Comparison of ENCODE assay signal across 1 cellular context in the genomic region with DNA sequence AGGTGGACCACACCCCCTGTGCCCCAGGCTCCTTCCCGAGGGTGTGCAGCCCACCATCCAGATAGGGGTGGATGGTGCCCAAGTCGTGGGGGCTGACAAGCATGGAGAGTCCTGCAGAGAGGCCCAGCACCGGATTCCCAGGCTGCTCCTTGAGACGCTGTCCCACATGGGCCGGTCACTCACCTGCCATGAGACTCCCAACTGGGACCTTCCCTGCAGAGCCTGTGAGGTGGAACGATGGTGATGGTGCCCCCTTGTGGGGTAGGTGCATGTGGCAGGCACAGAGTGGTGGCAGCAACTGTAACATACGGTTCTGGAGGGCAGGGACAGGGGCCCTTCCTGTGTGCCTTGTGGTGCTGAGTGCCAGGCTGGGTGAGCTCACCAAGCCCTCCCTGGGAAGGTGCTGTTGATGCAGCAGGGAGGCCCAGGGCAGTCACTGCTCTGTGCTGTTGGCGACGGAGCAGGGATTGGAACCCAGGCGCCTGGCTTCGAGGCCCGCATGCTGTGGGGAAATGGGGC.
TF ChIP-seq lines count a peak whose summit lies in the region.

No MANE protein-coding gene starts in this region.

TF ChIP-seq in HepG2, 621 proteins besides CTCF, POLR2A, EP300 and RAD21 (continued from another document and continues in another):
- TF ChIP-seq, protein P1, sequence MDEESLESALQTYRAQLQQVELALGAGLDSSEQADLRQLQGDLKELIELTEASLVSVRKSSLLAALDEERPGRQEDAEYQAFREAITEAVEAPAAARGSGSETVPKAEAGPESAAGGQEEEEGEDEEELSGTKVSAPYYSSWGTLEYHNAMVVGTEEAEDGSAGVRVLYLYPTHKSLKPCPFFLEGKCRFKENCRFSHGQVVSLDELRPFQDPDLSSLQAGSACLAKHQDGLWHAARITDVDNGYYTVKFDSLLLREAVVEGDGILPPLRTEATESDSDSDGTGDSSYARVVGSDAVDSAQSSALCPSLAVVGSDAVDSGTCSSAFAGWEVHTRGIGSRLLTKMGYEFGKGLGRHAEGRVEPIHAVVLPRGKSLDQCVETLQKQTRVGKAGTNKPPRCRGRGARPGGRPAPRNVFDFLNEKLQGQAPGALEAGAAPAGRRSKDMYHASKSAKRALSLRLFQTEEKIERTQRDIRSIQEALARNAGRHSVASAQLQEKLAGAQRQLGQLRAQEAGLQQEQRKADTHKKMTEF (CRISPR knock-in tag; IDR thresholded peaks at IDR 0.05): 0 out of 2 replicates have a peak, but pooled peaks have one; percentile 40
- TF ChIP-seq SMAD1 (CRISPR knock-in tag; IDR thresholded peaks at IDR 0.05; ENCODE audit: borderline replicate concordance, low read depth) (no peak), FOXK1 (CRISPR knock-in tag; IDR thresholded peaks at IDR 0.05; ENCODE audit: borderline replicate concordance, low read depth) (no peak), HNRNPL (IDR thresholded peaks at IDR 0.05; ENCODE audit: low read depth, low read length) (0 out of 2 replicates have a peak, but pooled peaks have one; percentile 77), ZNF556 (CRISPR knock-in tag; IDR thresholded peaks at IDR 0.05; ENCODE audit: borderline replicate concordance) (0 out of 2 replicates have a peak, but pooled peaks have one; percentile 48), GATAD1 (CRISPR knock-in tag; IDR thresholded peaks at IDR 0.05) (0 out of 2 replicates have a peak, but pooled peaks have one; percentile 60), RXRA (CRISPR knock-in tag; IDR thresholded peaks at IDR 0.05) (peak; percentile 43; the same call in 1 of the 2 replicates), SALL1 (CRISPR knock-in tag; IDR thresholded peaks at IDR 0.05) (peak; percentile 46), HDAC2 (CRISPR knock-in tag; IDR thresholded peaks at IDR 0.05) (peak; percentile 37; the same call in 1 of the 2 replicates), CEBPG (CRISPR knock-in tag; IDR thresholded peaks at IDR 0.05) (peak; percentile 19; the same call in 1 of the 2 replicates), U2AF1 (optimal IDR thresholded peaks at IDR 0.05; ENCODE audit: low read depth, low read length) (no peak), MBD4 (IDR thresholded peaks at IDR 0.05; ENCODE audit: borderline replicate concordance, low read length) (no peak), RBM22 (optimal IDR thresholded peaks at IDR 0.05; ENCODE audit: low read length) (peak; percentile 42), ERF (CRISPR knock-in tag; IDR thresholded peaks at IDR 0.05) (peak; percentile 59; the same call in 1 of the 2 replicates), MXI1 (IDR thresholded peaks at IDR 0.05; ENCODE audit: borderline replicate concordance, low read depth, low read length) (0 out of 3 replicates have a peak, but pooled peaks have one; percentile 49), AGO2 (optimal IDR thresholded peaks at IDR 0.05; ENCODE audit: low read depth, low read length) (peak; percentile 48), BHLHE40 (IDR thresholded peaks at IDR 0.05; ENCODE audit: low read length) (0 out of 2 replicates have a peak, but pooled peaks have one; percentile 31), KLF16 (CRISPR knock-in tag; IDR thresholded peaks at IDR 0.05) (0 out of 4 replicates have a peak, but pooled peaks of 1 of the 2 experiments have one; percentile 41), SMC3 (IDR thresholded peaks at IDR 0.05; ENCODE audit: low read length) (peak; percentile 76), NFKBIZ (CRISPR knock-in tag; IDR thresholded peaks at IDR 0.05) (no peak), TFE3 (CRISPR knock-in tag; IDR thresholded peaks at IDR 0.05) (0 out of 2 replicates have a peak, but pooled peaks have one; percentile 41), ARID4A (CRISPR knock-in tag; IDR thresholded peaks at IDR 0.05; ENCODE audit: borderline replicate concordance) (peak; percentile 49; the same call in 1 of the 2 replicates), ZBTB38 (CRISPR knock-in tag; IDR thresholded peaks at IDR 0.05) (peak; percentile 67), ADNP (CRISPR knock-in tag; IDR thresholded peaks at IDR 0.05) (no peak), ZNF256 (CRISPR knock-in tag; conservative IDR thresholded peaks at IDR 0.05) (no peak), MYC (CRISPR knock-in tag; IDR thresholded peaks at IDR 0.05; ENCODE audit: borderline replicate concordance) (peak; percentile 43; the same call in 1 of the 2 replicates), PITX1 (CRISPR knock-in tag; IDR thresholded peaks at IDR 0.05) (0 out of 2 replicates have a peak, but pooled peaks have one; percentile 14), ZNF225 (CRISPR knock-in tag; IDR thresholded peaks at IDR 0.05) (no peak), RERE (CRISPR knock-in tag; IDR thresholded peaks at IDR 0.05; ENCODE audit: low read depth) (no peak), AGO1 (IDR thresholded peaks at IDR 0.05; ENCODE audit: low read depth, low read length, poor library complexity, severe bottlenecking) (no peak), NONO (IDR thresholded peaks at IDR 0.05) (no peak), NONO (CRISPR knock-in tag; conservative IDR thresholded peaks at IDR 0.05) (0 out of 2 replicates have a peak, but pooled peaks have one; percentile 45), RBAK (CRISPR knock-in tag; IDR thresholded peaks at IDR 0.05) (no peak), ZNF274 (CRISPR knock-in tag; IDR thresholded peaks at IDR 0.05) (0 out of 2 replicates have a peak, but pooled peaks have one; percentile 21)
- TF ChIP-seq, protein P2, sequence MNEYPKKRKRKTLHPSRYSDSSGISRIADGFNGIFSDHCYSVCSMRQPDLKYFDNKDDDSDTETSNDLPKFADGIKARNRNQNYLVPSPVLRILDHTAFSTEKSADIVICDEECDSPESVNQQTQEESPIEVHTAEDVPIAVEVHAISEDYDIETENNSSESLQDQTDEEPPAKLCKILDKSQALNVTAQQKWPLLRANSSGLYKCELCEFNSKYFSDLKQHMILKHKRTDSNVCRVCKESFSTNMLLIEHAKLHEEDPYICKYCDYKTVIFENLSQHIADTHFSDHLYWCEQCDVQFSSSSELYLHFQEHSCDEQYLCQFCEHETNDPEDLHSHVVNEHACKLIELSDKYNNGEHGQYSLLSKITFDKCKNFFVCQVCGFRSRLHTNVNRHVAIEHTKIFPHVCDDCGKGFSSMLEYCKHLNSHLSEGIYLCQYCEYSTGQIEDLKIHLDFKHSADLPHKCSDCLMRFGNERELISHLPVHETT (CRISPR knock-in tag; conservative IDR thresholded peaks at IDR 0.05): 0 out of 2 replicates have a peak, but pooled peaks have one; percentile 47
- TF ChIP-seq, protein P3, sequence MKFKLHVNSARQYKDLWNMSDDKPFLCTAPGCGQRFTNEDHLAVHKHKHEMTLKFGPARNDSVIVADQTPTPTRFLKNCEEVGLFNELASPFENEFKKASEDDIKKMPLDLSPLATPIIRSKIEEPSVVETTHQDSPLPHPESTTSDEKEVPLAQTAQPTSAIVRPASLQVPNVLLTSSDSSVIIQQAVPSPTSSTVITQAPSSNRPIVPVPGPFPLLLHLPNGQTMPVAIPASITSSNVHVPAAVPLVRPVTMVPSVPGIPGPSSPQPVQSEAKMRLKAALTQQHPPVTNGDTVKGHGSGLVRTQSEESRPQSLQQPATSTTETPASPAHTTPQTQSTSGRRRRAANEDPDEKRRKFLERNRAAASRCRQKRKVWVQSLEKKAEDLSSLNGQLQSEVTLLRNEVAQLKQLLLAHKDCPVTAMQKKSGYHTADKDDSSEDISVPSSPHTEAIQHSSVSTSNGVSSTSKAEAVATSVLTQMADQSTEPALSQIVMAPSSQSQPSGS (CRISPR knock-in tag; IDR thresholded peaks at IDR 0.05): 0 out of 2 replicates have a peak, but pooled peaks have one; percentile 43
- TF ChIP-seq, protein P4, sequence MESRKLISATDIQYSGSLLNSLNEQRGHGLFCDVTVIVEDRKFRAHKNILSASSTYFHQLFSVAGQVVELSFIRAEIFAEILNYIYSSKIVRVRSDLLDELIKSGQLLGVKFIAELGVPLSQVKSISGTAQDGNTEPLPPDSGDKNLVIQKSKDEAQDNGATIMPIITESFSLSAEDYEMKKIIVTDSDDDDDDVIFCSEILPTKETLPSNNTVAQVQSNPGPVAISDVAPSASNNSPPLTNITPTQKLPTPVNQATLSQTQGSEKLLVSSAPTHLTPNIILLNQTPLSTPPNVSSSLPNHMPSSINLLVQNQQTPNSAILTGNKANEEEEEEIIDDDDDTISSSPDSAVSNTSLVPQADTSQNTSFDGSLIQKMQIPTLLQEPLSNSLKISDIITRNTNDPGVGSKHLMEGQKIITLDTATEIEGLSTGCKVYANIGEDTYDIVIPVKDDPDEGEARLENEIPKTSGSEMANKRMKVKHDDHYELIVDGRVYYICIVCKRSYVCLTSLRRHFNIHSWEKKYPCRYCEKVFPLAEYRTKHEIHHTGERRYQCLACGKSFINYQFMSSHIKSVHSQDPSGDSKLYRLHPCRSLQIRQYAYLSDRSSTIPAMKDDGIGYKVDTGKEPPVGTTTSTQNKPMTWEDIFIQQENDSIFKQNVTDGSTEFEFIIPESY (CRISPR knock-in tag; IDR thresholded peaks at IDR 0.05): peak; percentile 61; the same call in 1 of the 2 replicates
